Comparison of ENCODE assay signal across 8 cellular contexts in the genomic region with DNA sequence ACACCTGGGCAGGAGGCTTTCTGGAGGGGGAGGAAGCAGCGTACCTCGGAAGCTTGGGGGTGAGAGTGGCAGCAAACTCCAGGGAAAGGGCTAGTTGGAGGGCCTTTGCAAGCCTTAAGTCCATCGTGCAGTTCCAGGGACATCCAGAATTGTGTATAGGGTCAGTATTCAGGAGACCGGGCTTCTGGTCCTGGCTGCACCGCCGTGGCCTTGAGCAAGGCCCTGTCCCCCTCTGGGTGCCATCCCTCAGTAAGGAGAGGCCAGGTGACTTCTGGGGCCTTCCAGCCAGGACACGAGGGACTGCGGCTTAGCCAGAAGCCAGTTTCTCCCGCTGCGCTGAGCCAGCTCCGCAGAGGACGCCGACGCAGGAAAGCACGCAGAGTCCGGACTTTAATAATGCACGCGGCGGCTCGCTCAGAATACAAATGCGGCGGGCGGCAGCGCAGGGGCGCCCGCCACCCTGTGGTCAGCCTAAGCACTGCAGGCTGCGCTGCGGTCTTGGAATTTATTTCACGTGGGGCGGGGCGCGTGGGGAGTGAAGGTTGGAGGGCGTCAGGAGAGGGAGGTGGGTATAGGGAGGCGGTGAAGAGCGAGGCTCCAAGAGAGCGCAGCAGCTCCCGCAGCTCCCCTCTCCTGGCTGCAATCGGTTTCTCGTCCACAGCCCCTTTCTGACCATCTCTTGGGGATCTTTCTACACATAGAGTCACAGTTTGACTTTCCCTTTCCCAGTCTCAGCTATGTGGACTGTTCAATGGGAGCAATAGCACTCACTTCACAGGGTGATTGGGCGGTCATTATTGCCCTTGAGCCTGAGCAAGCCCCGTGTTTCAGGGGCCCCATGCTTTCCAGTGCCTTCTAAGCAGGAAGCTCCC.
DNase-seq lines count a peak whose midpoint lies in the region; ATAC-seq and TF ChIP-seq lines count a peak whose summit lies in the region.

No MANE protein-coding gene starts in this region.

- ATAC-seq in GM18858 (IDR thresholded peaks at IDR 0.05; ENCODE audit: unreplicated experiment) (peak; percentile 79), HG03066 (IDR thresholded peaks at IDR 0.05; ENCODE audit: low read depth, unreplicated experiment) (peak; percentile 88)

- TF ChIP-seq CTCF in AG09319 (IDR thresholded peaks at IDR 0.05; ENCODE audit: low read depth, low read length) = peak; percentile 88

- DNase-seq in AG09319 (ENCODE audit: extremely low read depth, low read depth) = no peak
- peak; percentile 54 for DNase-seq in NCI-H345 (lab: John Stamatoyannopoulos, UW)
- DNase-seq in activated CD4-positive, alpha-beta T cell treated with anti-CD3 and anti-CD28 coated beads, Interleukin-2, amount 50 U/mL, for 1 hour = peak; percentile 44
- peak; percentile 29 for DNase-seq in effector CD4-positive, alpha-beta T cell
- peak; percentile 54 for DNase-seq in medulla oblongata (ENCODE audit: extremely low spot score)
- peak; percentile 34 for DNase-seq in stimulated activated CD8-positive, alpha-beta memory T cell treated with anti-CD3 and anti-CD28 coated beads, Interleukin-15, amount 100 ng/mL, for 24 hours (ENCODE audit: low read depth)
